In the genomic region with DNA sequence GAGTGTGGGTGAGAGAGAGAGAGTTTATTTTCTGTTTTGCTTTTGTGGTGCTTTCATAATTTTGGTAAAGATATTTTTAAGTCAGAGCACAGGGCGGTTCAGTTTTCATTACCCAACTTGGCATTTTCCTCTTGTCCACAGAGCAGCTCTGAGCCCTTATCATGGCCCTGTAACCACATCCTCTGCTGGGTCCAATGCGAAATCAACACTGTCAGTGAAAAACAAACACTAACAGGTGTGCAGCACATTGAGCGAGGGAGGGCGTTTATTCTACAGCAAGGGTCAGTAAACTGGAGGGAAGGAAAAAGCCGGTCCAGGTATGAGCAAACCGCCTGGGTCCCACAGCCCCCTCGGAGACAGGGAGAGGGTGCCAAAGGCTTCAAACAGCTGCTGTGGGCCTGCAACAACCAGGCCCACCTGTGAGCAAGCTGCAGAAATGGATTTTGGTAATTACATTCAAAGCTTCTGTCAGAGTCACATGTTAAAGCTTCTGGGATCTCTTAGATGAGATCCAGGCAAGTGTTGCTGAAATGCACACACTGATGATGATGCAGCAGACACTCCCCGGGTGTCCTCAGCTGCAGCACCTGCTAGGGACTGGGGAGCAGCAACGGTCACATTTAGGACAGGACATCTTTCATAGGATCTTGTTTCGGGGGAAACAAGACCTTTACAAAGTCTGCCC, we compare ENCODE assay signal across 8 cellular contexts.
DNase-seq lines count a peak whose midpoint lies in the region; ATAC-seq and TF ChIP-seq lines count a peak whose summit lies in the region.

No MANE protein-coding gene starts in this region.

- TF ChIP-seq CTCF in OCI-LY7 (conservative IDR thresholded peaks at IDR 0.05; ENCODE audit: low read length), result no peak
- no peak for TF ChIP-seq CTCF in fibroblast of lung (conservative IDR thresholded peaks at IDR 0.05 in 1 of 2, IDR thresholded peaks at IDR 0.05 in 1 of 2; ENCODE audit: low read depth in 1 of 2, low read length in 2 of 2)
- TF ChIP-seq CTCF in GM13976 (IDR thresholded peaks at IDR 0.05; ENCODE audit: borderline replicate concordance, control extremely low read depth, extremely low read depth, insufficient read depth, missing control alignments), result no peak

- CTCF ChIA-PET in OCI-LY7 (lab: Charles Lee; ENCODE audit: unreplicated experiment), result no interaction called here

- H3K4me3 ChIP-seq in OCI-LY7 (ENCODE audit: low read depth, low read length, poor library complexity, severe bottlenecking) (peak overlapping the region; percentile 2), fibroblast of lung (replicated peaks in 1 of 4; ENCODE audit: control extremely low read depth in 1 of 4, insufficient read depth in 1 of 4, low read depth in 3 of 4, low read length in 4 of 4) (no peak overlapping the region)

- no peaks in the 10 kb centered on the region for H4K20me1 ChIP-seq in OCI-LY7 (ENCODE audit: insufficient read depth, low read length)
- no peaks in the 10 kb centered on the region for H4K20me1 ChIP-seq in fibroblast of lung (ENCODE audit: control insufficient read depth, extremely low read depth, insufficient read depth, low read length)

- BruUV-seq in OCI-LY7 (replicated peaks; lab: Mats Ljungman, UMichigan), result no TSS peak

- intact Hi-C loops in OCI-LY7 (cut with micrococcal nuclease; ENCODE audit: unreplicated experiment), result no loop called here

- H3K4me1 ChIP-seq in OCI-LY7 (ENCODE audit: insufficient read depth, low read length, poor library complexity, severe bottlenecking) (peaks cover 18% of the 10 kb centered on the region), fibroblast of lung (ENCODE audit: control insufficient read depth, extremely low read depth, insufficient read depth, low read length) (no peaks in the 10 kb centered on the region)

- peak overlapping the region; percentile 81 for H2AFZ ChIP-seq in OCI-LY7 (ENCODE audit: low read length)
- no peak overlapping the region for H2AFZ ChIP-seq in fibroblast of lung (ENCODE audit: low read length)

- POLR2A ChIA-PET in OCI-LY7 (lab: Charles Lee), result interaction anchor here (0.6 to 1.2 kb wide), 2 partner anchors 9 to 96 kb away, joined by 3 to 5 read pairs; no protein-coding TSS in a partner anchor

- in situ Hi-C loops in GM13976 (cut with MboI; ENCODE audit: low sequenced_read_pairs, unreplicated experiment), result no loop called here

- H3K27ac ChIP-seq in OCI-LY7 (ENCODE audit: low read depth, low read length, poor library complexity, severe bottlenecking) (peak overlapping the region; percentile 50), fibroblast of lung (ENCODE audit: insufficient read depth, low read length) (no peak overlapping the region)

- H3K79me2 ChIP-seq in OCI-LY7 (ENCODE audit: insufficient read depth, low read depth, low read length) (no peaks in the 10 kb centered on the region), fibroblast of lung (ENCODE audit: control insufficient read depth, insufficient read depth, low read length) (no peaks in the 10 kb centered on the region)

- DNase-seq in COR-L47 (lab: John Stamatoyannopoulos, UW), result peak; percentile 81
- peak; percentile 80 for DNase-seq in OCI-LY7 (ENCODE audit: low spot score)
- DNase-seq in fibroblast of lung (ENCODE audit: low read depth in 2 of 2), result peak; percentile 9 to 64
- DNase-seq in MV-4-11 (lab: John Stamatoyannopoulos, UW), result no peak
- DNase-seq in SKM-1 (lab: John Stamatoyannopoulos, UW; ENCODE audit: unreplicated experiment), result no peak
- no peak for DNase-seq in GM13976 (ENCODE audit: low spot score)

- H3K27me3 ChIP-seq in fibroblast of lung (ENCODE audit: control insufficient read depth, insufficient read depth, low read length), result no peaks in the 10 kb centered on the region

- H3K9me2 ChIP-seq in OCI-LY7 (ENCODE audit: insufficient read depth, low read length), result no peaks in the 10 kb centered on the region

- peak overlapping the region; percentile 49 for H3K4me2 ChIP-seq in OCI-LY7 (ENCODE audit: low read length)
- H3K4me2 ChIP-seq in fibroblast of lung (ENCODE audit: extremely low read depth, insufficient read depth, low read length), result no peak overlapping the region

- ATAC-seq in GM19438 (IDR thresholded peaks at IDR 0.05; ENCODE audit: low read depth, unreplicated experiment) (peak; percentile 94), HG03432 (IDR thresholded peaks at IDR 0.05; ENCODE audit: unreplicated experiment) (peak; percentile 96)

- no peaks in the 10 kb centered on the region for H3K36me3 ChIP-seq in OCI-LY7 (ENCODE audit: insufficient read depth, low read length)
- no peaks in the 10 kb centered on the region for H3K36me3 ChIP-seq in fibroblast of lung (ENCODE audit: control insufficient read depth, insufficient read depth, low read length)

- H3K9ac ChIP-seq in fibroblast of lung (ENCODE audit: insufficient read depth, low read length), result no peak overlapping the region

- H3K9me3 ChIP-seq in OCI-LY7 (ENCODE audit: low read length), result no peaks in the 10 kb centered on the region
- H3K9me3 ChIP-seq in fibroblast of lung (ENCODE audit: control insufficient read depth, insufficient read depth, low read depth, low read length), result no peaks in the 10 kb centered on the region

Comparison
In these comparisons a context has a peak if more than half of its experiments do, and no peak if none do; other contexts are left out.
1. DNase-seq: peak in COR-L47 (single experiment), OCI-LY7 (single experiment) and fibroblast of lung (2 of 2); none in MV-4-11 (single experiment), SKM-1 (single experiment) and GM13976 (single experiment).